20 cellular contexts compared by ENCODE assay signal in genomic region chr7:24706211-24707165, GRCh38. TPM values are rescaled to one million over a fixed set of nuclear protein-coding genes. Genes with fewer than 3 reads are reported as not detected.
DNase-seq lines count a peak whose midpoint lies in the region; ATAC-seq, FAIRE-seq and TF ChIP-seq lines count a peak whose summit lies in the region.
"Had no signal": no experiment of that assay in that cellular context is flagged by ENCODE, and none has a peak within 500 bp of the region (broad histone marks: within the 10 kb centered on the region; RNA-seq: fewer than 3 reads in every experiment).

No MANE protein-coding gene starts in this region.

- no peak overlapping the region for H3K27ac ChIP-seq in GM12878 (ENCODE audit: control insufficient read depth, insufficient read depth)
- H3K27ac ChIP-seq: SJCRH30 had no signal

- BruUV-seq in GM12878 (replicated peaks; lab: Mats Ljungman, UMichigan): no TSS peak

- TF ChIP-seq POLR2A in GM12878 (IDR thresholded peaks at IDR 0.05; ENCODE audit: low read depth, low read length): peak; percentile 45; the same call in 1 of the 2 replicates

- peaks cover 3% of the 10 kb centered on the region; the same call in 1 of the 2 replicates for H3K4me1 ChIP-seq in GM12878 (ENCODE audit: control insufficient read depth, insufficient read depth, low read length)

- TF ChIP-seq CTCF in GM13976 (IDR thresholded peaks at IDR 0.05; ENCODE audit: borderline replicate concordance, control extremely low read depth, extremely low read depth, insufficient read depth, missing control alignments) (no peak), GM12878 (IDR thresholded peaks at IDR 0.05 in 2 of 3, conservative IDR thresholded peaks at IDR 0.05 in 1 of 3; ENCODE audit: control insufficient read depth in 2 of 3, extremely low read depth in 1 of 3, insufficient read depth in 1 of 3, low read depth in 3 of 3, low read length in 3 of 3) (no peak)

- H3K4me1 Mint-ChIP-seq in stimulated activated naive B cell treated with anti-CD40 and anti-IgM and Interleukin-4, amounts not matched to agents 10 μg/mL and 1 μg/mL and 100 μg/mL, for 72 hours: peaks cover 11 to 22% of the 10 kb centered on the region in 2 donors
- peaks cover 6% of the 10 kb centered on the region for H3K4me1 Mint-ChIP-seq in activated naive CD8-positive, alpha-beta T cell treated with anti-CD3 and anti-CD28 coated beads for 36 hours
- H3K4me1 Mint-ChIP-seq: CD4-positive, alpha-beta memory T cell had no signal

- DNase-seq in GM13976 (ENCODE audit: low spot score) (peak; percentile 11), GM12878 (ENCODE audit: low read depth, low spot score) (no peak), myocyte (ENCODE audit: low read depth) (peak; percentile 76), posterior vena cava (ENCODE audit: low spot score) (no peak)
- no peak for DNase-seq in stimulated activated naive B cell treated with anti-CD40 and anti-IgM and Interleukin-4, amounts not matched to agents 10 μg/mL and 1 μg/mL and 100 μg/mL, for 72 hours
- DNase-seq in activated naive CD8-positive, alpha-beta T cell treated with anti-CD3 and anti-CD28 coated beads for 36 hours: no peak
- DNase-seq: Calu3; CD4-positive, alpha-beta memory T cell; DMS53; Kasumi-1; MM.1S; NCI-H1105; NCI-H187; NCI-H226; NCI-H526 treated with DMSO at 0.1 percent for 48 hours; SJCRH30; SW 1271 had no signal

- peaks cover 4 to 18% of the 10 kb centered on the region in 2 experiments for H3K36me3 ChIP-seq in GM12878 (ENCODE audit: control insufficient read depth in 2 of 2, insufficient read depth in 2 of 2, low read length in 1 of 2)
- H3K36me3 ChIP-seq: SJCRH30 had no signal

- WGBS in GM12878 (ENCODE audit: insufficient coverage, insufficient replicate concordance, low lambda C conversion rate, missing lambda C conversion rate): 95% methylated on average over 30 of the region's 30 CpGs

- peaks cover 2 to 29% of the 10 kb centered on the region in 2 donors for H3K36me3 Mint-ChIP-seq in stimulated activated naive B cell treated with anti-CD40 and anti-IgM and Interleukin-4, amounts not matched to agents 10 μg/mL and 1 μg/mL and 100 μg/mL, for 72 hours
- no peaks in the 10 kb centered on the region for H3K36me3 Mint-ChIP-seq in activated naive CD8-positive, alpha-beta T cell treated with anti-CD3 and anti-CD28 coated beads for 36 hours
- H3K36me3 Mint-ChIP-seq: CD4-positive, alpha-beta memory T cell had no signal

- H3K27ac Mint-ChIP-seq in stimulated activated naive B cell treated with anti-CD40 and anti-IgM and Interleukin-4, amounts not matched to agents 10 μg/mL and 1 μg/mL and 100 μg/mL, for 72 hours: peak overlapping the region; percentile 42
- no peak overlapping the region for H3K27ac Mint-ChIP-seq in activated naive CD8-positive, alpha-beta T cell treated with anti-CD3 and anti-CD28 coated beads for 36 hours
- H3K27ac Mint-ChIP-seq: CD4-positive, alpha-beta memory T cell had no signal

- H2AFZ ChIP-seq in GM12878 (ENCODE audit: control insufficient read depth, low read depth, low read length): no peak overlapping the region

- in situ Hi-C loops in GM13976 (cut with MboI; ENCODE audit: low sequenced_read_pairs, unreplicated experiment) (no loop called here), GM12878 (cut with MboI) (no loop called here)

- no peaks in the 10 kb centered on the region for H3K27me3 ChIP-seq in GM12878 (replicated peaks in 1 of 2; ENCODE audit: control insufficient read depth in 2 of 2, insufficient read depth in 2 of 2, low read length in 1 of 2)
- H3K27me3 ChIP-seq: SJCRH30 had no signal

- no peak overlapping the region for H3K4me3 ChIP-seq in GM12878
- H3K4me3 ChIP-seq: SJCRH30 had no signal

- no peak for FAIRE-seq in GM12878 (lab: Jason Lieb, UNC)
- FAIRE-seq: GM18507 had no signal

- no peaks in the 10 kb centered on the region for H3K79me2 ChIP-seq in GM12878 (ENCODE audit: control insufficient read depth, insufficient read depth, low read length)

- no peak for TF ChIP-seq RAD21 in GM12878 (IDR thresholded peaks at IDR 0.05; ENCODE audit: insufficient read depth, low read depth, low read length)

- H4K20me1 ChIP-seq in GM12878 (ENCODE audit: control insufficient read depth, insufficient read depth): no peaks in the 10 kb centered on the region

- SMC1A ChIA-PET in GM12878 (lab: Charles Lee; ENCODE audit: uncharacterized antibody, unreplicated experiment): no interaction called here

- H3K27me3 Mint-ChIP-seq in stimulated activated naive B cell treated with anti-CD40 and anti-IgM and Interleukin-4, amounts not matched to agents 10 μg/mL and 1 μg/mL and 100 μg/mL, for 72 hours: no peaks in the 10 kb centered on the region
- no peaks in the 10 kb centered on the region for H3K27me3 Mint-ChIP-seq in activated naive CD8-positive, alpha-beta T cell treated with anti-CD3 and anti-CD28 coated beads for 36 hours

- CTCF ChIA-PET in GM12878 (lab: Yijun Ruan, JAX): interaction anchor here (1.1 to 1.4 kb wide), 2 partner anchors 11 to 388 kb away, joined by 3 read pairs; no protein-coding TSS in a partner anchor

- POLR2A ChIA-PET in GM12878 (lab: Charles Lee): interaction anchor here (1.2 kb wide), 1 partner anchor 12 kb away, joined by 4 read pairs; no protein-coding TSS in a partner anchor

- H3K9me3 Mint-ChIP-seq in stimulated activated naive B cell treated with anti-CD40 and anti-IgM and Interleukin-4, amounts not matched to agents 10 μg/mL and 1 μg/mL and 100 μg/mL, for 72 hours: no peaks in the 10 kb centered on the region
- no peaks in the 10 kb centered on the region for H3K9me3 Mint-ChIP-seq in activated naive CD8-positive, alpha-beta T cell treated with anti-CD3 and anti-CD28 coated beads for 36 hours
- H3K9me3 Mint-ChIP-seq: CD4-positive, alpha-beta memory T cell had no signal

- intact Hi-C loops in GM12878 (cut with micrococcal nuclease; ENCODE audit: unreplicated experiment): no loop called here
- intact Hi-C loops in posterior vena cava (cut with DNase I): no loop called here

- no peak for ATAC-seq in GM12878
- ATAC-seq in stimulated activated naive B cell treated with anti-CD40 and anti-IgM and Interleukin-4, amounts not matched to agents 10 μg/mL and 1 μg/mL and 100 μg/mL, for 72 hours (replicated peaks): no peak
- ATAC-seq in SK-N-SH treated with all-trans-retinoic acid at 6 μM for 48 hours: no peak
- ATAC-seq: HCT116 had no signal

- RAD21 ChIA-PET in GM12878 (lab: Charles Lee; ENCODE audit: unreplicated experiment): no interaction called here

- H3K9ac ChIP-seq in GM12878 (ENCODE audit: control insufficient read depth, insufficient read depth, low read length): no peak overlapping the region

- no peaks in the 10 kb centered on the region for H3K9me3 ChIP-seq in GM12878 (replicated peaks; ENCODE audit: control insufficient read depth, insufficient read depth, low read length)
- H3K9me3 ChIP-seq: SJCRH30 had no signal

- TF ChIP-seq EP300 in GM12878 (IDR thresholded peaks at IDR 0.05; ENCODE audit: borderline replicate concordance in 1 of 2, control insufficient read depth in 1 of 2, low read depth in 2 of 2, low read length in 2 of 2): no peak

- H3K4me2 ChIP-seq in GM12878 (ENCODE audit: control insufficient read depth, insufficient read depth): no peak overlapping the region

- no peak overlapping the region for H3K4me3 Mint-ChIP-seq in stimulated activated naive B cell treated with anti-CD40 and anti-IgM and Interleukin-4, amounts not matched to agents 10 μg/mL and 1 μg/mL and 100 μg/mL, for 72 hours
- no peak overlapping the region for H3K4me3 Mint-ChIP-seq in activated naive CD8-positive, alpha-beta T cell treated with anti-CD3 and anti-CD28 coated beads for 36 hours
- H3K4me3 Mint-ChIP-seq: CD4-positive, alpha-beta memory T cell had no signal

TF ChIP-seq in SK-N-SH treated with all-trans-retinoic acid at 6 μM for 48 hours, 23 proteins besides CTCF, POLR2A, EP300 and RAD21 (continues in another document):
- TF ChIP-seq CREB5 (CRISPR knock-in tag; IDR thresholded peaks at IDR 0.05; ENCODE audit: low read depth) (no peak), RARB (CRISPR knock-in tag; IDR thresholded peaks at IDR 0.05) (no peak), ZFP3 (CRISPR knock-in tag; IDR thresholded peaks at IDR 0.05) (no peak), OSR1 (CRISPR knock-in tag; IDR thresholded peaks at IDR 0.05) (no peak), ZNF70 (CRISPR knock-in tag; IDR thresholded peaks at IDR 0.05) (no peak), ZC3H10 (CRISPR knock-in tag; IDR thresholded peaks at IDR 0.05) (no peak), ARNTL (CRISPR knock-in tag; IDR thresholded peaks at IDR 0.05; ENCODE audit: borderline replicate concordance, low read depth) (no peak)

RNA-seq across cellular contexts. Expression of gene GSDME, which starts 50.8 kb away (rescaled TPM):
- 50.8 and 52.0 TPM in 2 replicates for total RNA-seq in GM12878 (2013; cell fraction: nucleolus; rRNA removed)
- total RNA-seq in GM12878 (2014; rRNA removed) (140 and 149 TPM in 2 replicates), GM12878 (2014; rRNA removed; fragmentation: Illumina TruSeq; extraction: Trizol) (95.2 and 96.2 TPM in 2 replicates), GM12878 (2021) (114 and 116 TPM in 2 replicates), myocyte (28.2 and 33.7 TPM in 2 replicates), posterior vena cava (10 to 100 TPM; 33.4 to 43.5 TPM)
- polyA plus RNA-seq in GM12878 (2011; ENCODE audit: low read depth): 78.4 TPM
- polyA plus RNA-seq in GM12878 (2011; rRNA removed) (19.7 and 23.7 TPM in 2 replicates), GM12878 (2014; fragmentation: Illumina TruSeq; extraction: Trizol) (141 and 143 TPM in 2 replicates), GM12878 (2014; fragmentation: Nextera tagmentation; extraction: Ambion mirVana) (10 to 100 TPM; 62.5 to 83.7 TPM), GM12878 (2014; rRNA removed) (128 and 141 TPM in 2 replicates), GM12878 (2016; fragmentation: Nextera tagmentation; extraction: Ambion mirVana) (100 to 1,000 TPM; 242 to 245 TPM)
- 18.6 and 22.3 TPM in 2 replicates for polyA plus RNA-seq in GM12878 (2011; cell fraction: cytosol; rRNA removed)
- 30.2 and 33.1 TPM in 2 replicates for polyA plus RNA-seq in GM12878 (2011; cell fraction: nucleus; rRNA removed)
- polyA plus RNA-seq in GM12878 (2012): 92.4 and 94.8 TPM in 2 replicates
- polyA minus RNA-seq in GM12878 (2011; rRNA and poly(A)+ RNA removed): 27.0 and 41.7 TPM in 2 replicates
- polyA minus RNA-seq in GM12878 (2011; cell fraction: cytosol; rRNA and poly(A)+ RNA removed): 6.1 and 7.5 TPM in 2 replicates
- 12.8 and 19.2 TPM in 2 replicates for polyA minus RNA-seq in GM12878 (2011; cell fraction: nucleus; rRNA and poly(A)+ RNA removed)
- 49.6 TPM for polyA plus RNA-seq in myocyte (2012)
- 1 to 10 TPM; 6.4 to 7.5 TPM for total RNA-seq in activated naive CD8-positive, alpha-beta T cell treated with anti-CD3 and anti-CD28 coated beads for 36 hours

Comparison
In these comparisons a context has a peak if more than half of its experiments do, and no peak if none do; other contexts are left out.
1. DNase-seq: peak in GM13976 (single experiment) and myocyte (single experiment); none in GM12878 (single experiment), stimulated activated naive B cell treated with anti-CD40 and anti-IgM and Interleukin-4, amounts not matched to agents 10 μg/mL and 1 μg/mL and 100 μg/mL, for 72 hours (single experiment), posterior vena cava (single experiment) and activated naive CD8-positive, alpha-beta T cell treated with anti-CD3 and anti-CD28 coated beads for 36 hours (single experiment).